ENCODE assay signal across 1 cellular context in the genomic region with DNA sequence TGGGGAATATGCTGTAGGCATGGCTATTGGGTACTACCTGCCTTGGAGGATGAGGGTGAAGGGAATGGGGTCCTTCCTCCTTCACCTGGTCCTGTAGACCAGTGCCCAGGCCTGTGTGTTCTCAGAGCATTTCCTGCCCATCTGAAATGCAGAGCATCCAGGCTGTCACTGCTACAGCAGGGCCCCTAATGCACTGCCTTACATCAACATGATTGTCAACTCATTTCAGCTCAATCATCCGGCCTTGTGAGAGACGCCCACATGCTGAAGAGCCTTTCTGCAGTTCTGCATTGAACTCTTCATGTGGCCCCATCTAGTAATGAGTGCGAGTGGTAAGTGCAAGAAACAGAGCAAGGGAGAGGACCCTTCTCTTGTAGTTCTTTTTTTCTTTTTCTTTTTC.
TF ChIP-seq lines count a peak whose summit lies in the region.

No MANE protein-coding gene starts in this region.

TF ChIP-seq in SK-N-SH, 30 proteins besides CTCF, POLR2A, EP300 and RAD21 (continued from another document):
- TF ChIP-seq, protein P1, sequence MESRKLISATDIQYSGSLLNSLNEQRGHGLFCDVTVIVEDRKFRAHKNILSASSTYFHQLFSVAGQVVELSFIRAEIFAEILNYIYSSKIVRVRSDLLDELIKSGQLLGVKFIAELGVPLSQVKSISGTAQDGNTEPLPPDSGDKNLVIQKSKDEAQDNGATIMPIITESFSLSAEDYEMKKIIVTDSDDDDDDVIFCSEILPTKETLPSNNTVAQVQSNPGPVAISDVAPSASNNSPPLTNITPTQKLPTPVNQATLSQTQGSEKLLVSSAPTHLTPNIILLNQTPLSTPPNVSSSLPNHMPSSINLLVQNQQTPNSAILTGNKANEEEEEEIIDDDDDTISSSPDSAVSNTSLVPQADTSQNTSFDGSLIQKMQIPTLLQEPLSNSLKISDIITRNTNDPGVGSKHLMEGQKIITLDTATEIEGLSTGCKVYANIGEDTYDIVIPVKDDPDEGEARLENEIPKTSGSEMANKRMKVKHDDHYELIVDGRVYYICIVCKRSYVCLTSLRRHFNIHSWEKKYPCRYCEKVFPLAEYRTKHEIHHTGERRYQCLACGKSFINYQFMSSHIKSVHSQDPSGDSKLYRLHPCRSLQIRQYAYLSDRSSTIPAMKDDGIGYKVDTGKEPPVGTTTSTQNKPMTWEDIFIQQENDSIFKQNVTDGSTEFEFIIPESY (IDR thresholded peaks at IDR 0.05; ENCODE audit: borderline replicate concordance, low read depth) = no peak
- TF ChIP-seq ELF1 (IDR thresholded peaks at IDR 0.05) = no peak
- TF ChIP-seq TAF1 (IDR thresholded peaks at IDR 0.05; ENCODE audit: borderline replicate concordance, low read depth, low read length) = no peak
- TF ChIP-seq, protein P2, sequence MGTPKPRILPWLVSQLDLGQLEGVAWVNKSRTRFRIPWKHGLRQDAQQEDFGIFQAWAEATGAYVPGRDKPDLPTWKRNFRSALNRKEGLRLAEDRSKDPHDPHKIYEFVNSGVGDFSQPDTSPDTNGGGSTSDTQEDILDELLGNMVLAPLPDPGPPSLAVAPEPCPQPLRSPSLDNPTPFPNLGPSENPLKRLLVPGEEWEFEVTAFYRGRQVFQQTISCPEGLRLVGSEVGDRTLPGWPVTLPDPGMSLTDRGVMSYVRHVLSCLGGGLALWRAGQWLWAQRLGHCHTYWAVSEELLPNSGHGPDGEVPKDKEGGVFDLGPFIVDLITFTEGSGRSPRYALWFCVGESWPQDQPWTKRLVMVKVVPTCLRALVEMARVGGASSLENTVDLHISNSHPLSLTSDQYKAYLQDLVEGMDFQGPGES (IDR thresholded peaks at IDR 0.05; ENCODE audit: low read depth, low read length) = no peak
- TF ChIP-seq SIN3A (IDR thresholded peaks at IDR 0.05; ENCODE audit: borderline replicate concordance, low read depth, low read length) = no peak
- no peak for TF ChIP-seq TEAD4 (IDR thresholded peaks at IDR 0.05; ENCODE audit: borderline replicate concordance, insufficient read depth)
- TF ChIP-seq, protein P3, sequence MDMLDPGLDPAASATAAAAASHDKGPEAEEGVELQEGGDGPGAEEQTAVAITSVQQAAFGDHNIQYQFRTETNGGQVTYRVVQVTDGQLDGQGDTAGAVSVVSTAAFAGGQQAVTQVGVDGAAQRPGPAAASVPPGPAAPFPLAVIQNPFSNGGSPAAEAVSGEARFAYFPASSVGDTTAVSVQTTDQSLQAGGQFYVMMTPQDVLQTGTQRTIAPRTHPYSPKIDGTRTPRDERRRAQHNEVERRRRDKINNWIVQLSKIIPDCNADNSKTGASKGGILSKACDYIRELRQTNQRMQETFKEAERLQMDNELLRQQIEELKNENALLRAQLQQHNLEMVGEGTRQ (IDR thresholded peaks at IDR 0.05; ENCODE audit: borderline replicate concordance, low read depth, low read length) = no peak
- no peak for TF ChIP-seq FOSL2 (IDR thresholded peaks at IDR 0.05; ENCODE audit: borderline replicate concordance, low read depth)
- TF ChIP-seq CHD2 (IDR thresholded peaks at IDR 0.05; ENCODE audit: low read length, partially characterized antibody) = no peak
- no peak for TF ChIP-seq RFX5 (IDR thresholded peaks at IDR 0.05; ENCODE audit: low read length)
